ENCODE assay signal across 21 cellular contexts in the genomic region with DNA sequence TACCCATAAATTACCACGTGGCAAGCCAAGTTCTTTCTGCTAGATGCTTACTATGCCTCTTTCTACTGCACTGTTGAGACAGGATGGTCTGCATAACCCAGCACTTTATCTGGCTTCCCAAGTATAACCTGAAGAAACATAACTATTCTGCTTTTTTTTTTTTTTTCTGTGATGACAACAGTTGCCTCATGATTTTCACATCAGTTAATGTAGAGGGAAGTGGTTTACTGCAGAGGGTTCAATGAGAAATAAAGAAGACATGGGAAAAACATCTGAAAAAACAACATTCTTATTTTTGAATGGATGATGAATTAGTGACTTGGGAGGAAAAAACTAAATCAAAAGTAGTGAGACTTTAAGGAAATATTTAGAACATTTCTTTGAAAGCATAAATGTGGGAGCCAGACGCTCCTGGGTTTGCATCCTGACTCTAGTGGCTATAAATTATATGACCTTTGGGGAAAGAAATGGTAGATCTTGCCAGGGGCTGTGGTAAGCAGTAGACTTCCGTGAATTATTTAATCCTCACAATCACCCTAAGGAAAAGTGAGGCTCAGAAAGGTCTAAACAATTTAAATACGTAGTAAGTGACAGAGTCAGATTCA.
"Had no signal": no experiment of that assay in that cellular context is flagged by ENCODE, and none has a peak within 500 bp of the region (broad histone marks: within the 10 kb centered on the region; RNA-seq: fewer than 3 reads in every experiment).

No MANE protein-coding gene starts in this region.

- H3K36me3 Mint-ChIP-seq: immature natural killer cell, natural killer cell had no signal

- DNase-seq: activated CD4-positive, alpha-beta T cell treated with anti-CD3 and anti-CD28 coated beads, Interleukin-2, amount 50 U/mL, for 1 hour; activated CD4-positive, CD25-positive, alpha-beta regulatory T cell; activated naive CD4-positive, alpha-beta T cell treated with anti-CD3 and anti-CD28 coated beads, Interleukin-2, amount 50 U/mL, for 16 hours; activated T-cell treated with anti-CD3 and anti-CD28 coated beads for 4 hours; adrenal gland; caudate nucleus; colonic mucosa; effector CD8-positive, alpha-beta T cell; glutamatergic neuron; immature natural killer cell; left colon; mammary epithelial cell; natural killer cell; nucleus accumbens; right lobe of liver; stimulated activated CD4-positive, alpha-beta T cell treated with anti-CD3 and anti-CD28 coated beads, Interleukin-2, amount 100 ng/mL, for 24 hours; stimulated activated naive CD4-positive, alpha-beta T cell; substantia nigra; transverse colon had no signal

- H3K9me3 ChIP-seq: adrenal gland, colonic mucosa, right lobe of liver, transverse colon had no signal

- H3K4me1 ChIP-seq: colonic mucosa, right lobe of liver had no signal

- H3K9me3 Mint-ChIP-seq: activated T-helper 2 cell treated with anti-CD3 and anti-CD28 coated beads, Interferon-gamma antibody, Interleukin-2, Interleukin-4, amounts not matched to agents 10 μg/mL and 5 μg/mL and 100 μg/mL, durations not matched to agents 14 hours and 24 hours and 36 hours; immature natural killer cell; natural killer cell had no signal

- H3K27me3 ChIP-seq: colonic mucosa, right lobe of liver, transverse colon had no signal

- H3K27ac Mint-ChIP-seq: activated T-helper 2 cell treated with anti-CD3 and anti-CD28 coated beads, Interferon-gamma antibody, Interleukin-2, Interleukin-4, amounts not matched to agents 10 μg/mL and 5 μg/mL and 100 μg/mL, durations not matched to agents 14 hours and 24 hours and 36 hours; immature natural killer cell; natural killer cell; progenitor cell of endocrine pancreas had no signal

- H3K4me3 Mint-ChIP-seq: immature natural killer cell, natural killer cell had no signal

- H3K4me1 Mint-ChIP-seq: immature natural killer cell, natural killer cell had no signal

- ATAC-seq: left colon, natural killer cell had no signal

- H3K27ac ChIP-seq: colonic mucosa, right lobe of liver, transverse colon had no signal

- H3K4me3 ChIP-seq: adrenal gland, colonic mucosa, right lobe of liver, transverse colon had no signal

- H3K36me3 ChIP-seq: adrenal gland, colonic mucosa, right lobe of liver, transverse colon had no signal
